ENCODE assay signal across 12 cellular contexts in the genomic region with DNA sequence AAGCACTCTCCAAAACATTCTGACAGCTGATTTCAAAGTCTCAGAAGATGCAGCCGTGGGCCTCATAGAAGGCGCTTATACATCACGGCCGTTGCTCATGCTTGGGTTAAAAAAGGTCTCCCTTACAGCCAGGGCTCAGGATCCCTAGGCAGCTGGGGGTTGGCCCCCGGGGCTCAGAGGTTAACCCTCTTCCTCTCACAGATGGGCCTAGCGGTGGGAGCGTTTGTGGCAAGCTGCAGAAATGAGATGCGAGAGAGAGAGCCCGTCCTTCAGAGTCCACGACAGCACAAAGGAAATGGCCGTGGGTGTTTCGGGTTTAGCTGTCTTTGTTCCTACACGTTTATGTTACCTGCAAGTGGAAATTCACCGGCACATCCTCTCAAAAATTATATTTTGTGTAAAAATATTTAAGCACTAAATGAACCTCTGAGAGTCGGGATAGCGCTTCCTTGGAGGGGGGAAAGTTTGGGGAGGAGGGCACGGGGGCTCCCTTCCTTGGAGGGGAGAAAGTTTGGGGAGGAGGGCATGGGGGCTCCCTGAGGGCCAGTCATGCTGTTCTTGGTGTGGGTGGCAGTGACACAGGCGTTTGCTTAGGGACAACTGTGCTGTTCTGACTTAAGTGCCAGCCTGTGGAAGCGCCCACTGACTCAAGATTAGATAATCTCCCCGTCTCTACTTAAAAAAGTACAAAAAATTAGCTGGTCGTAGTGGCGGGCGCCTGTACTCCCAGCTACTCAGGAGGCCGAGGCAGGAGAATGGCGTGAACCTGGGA. TPM values are rescaled to one million over a fixed set of nuclear protein-coding genes. Genes with fewer than 3 reads are reported as not detected.
A peak's percentile ranks its signal among the peaks of the same experiment; 100 is the strongest.
DNase-seq lines count a peak whose midpoint lies in the region; ATAC-seq and TF ChIP-seq lines count a peak whose summit lies in the region.
"Had no signal": no experiment of that assay in that cellular context is flagged by ENCODE, and none has a peak within 500 bp of the region (broad histone marks: within the 10 kb centered on the region; RNA-seq: fewer than 3 reads in every experiment).

No MANE protein-coding gene starts in this region.

- DNase-seq in activated CD8-positive, alpha-beta T cell treated with anti-CD3 and anti-CD28 coated beads, Interleukin-2, amount 10 ng/mL, durations not matched to agents 7 days and 5 days, result peak; percentile 58
- DNase-seq in effector memory CD8-positive, alpha-beta T cell, result peak in 2 of 3 experiments; percentile 6 to 12
- peak; percentile 11 for DNase-seq in stimulated activated CD8-positive, alpha-beta memory T cell treated with anti-CD3 and anti-CD28 coated beads, Interleukin-7, amount 100 ng/mL, for 24 hours (ENCODE audit: low read depth)
- DNase-seq in NCI-H146 (lab: John Stamatoyannopoulos, UW), result no peak
- DNase-seq in germinal center (ENCODE audit: low spot score), result no peak
- DNase-seq: DMS153, NCI-H1092 treated with DMSO at 0.1 percent for 48 hours, NCI-H526, SHP77 treated with DMSO at 0.1 percent for 48 hours had no signal

- peaks cover 65% of the 10 kb centered on the region for H3K4me1 Mint-ChIP-seq in activated CD8-positive, alpha-beta T cell treated with anti-CD3 and anti-CD28 coated beads, Interleukin-2, amount 10 ng/mL, durations not matched to agents 7 days and 5 days (ENCODE audit: low read depth)
- peaks cover 9 to 19% of the 10 kb centered on the region in 2 donors for H3K4me1 Mint-ChIP-seq in effector memory CD8-positive, alpha-beta T cell (ENCODE audit: low read depth in 2 of 2)

- H3K27ac ChIP-seq in HEK293 (ENCODE audit: extremely low read depth, low read depth, low read length), result no peak overlapping the region

- H3K4me3 ChIP-seq in HEK293 (ENCODE audit: low read depth, low read length), result no peak overlapping the region

- peak; percentile 44 for ATAC-seq in activated CD8-positive, alpha-beta T cell treated with anti-CD3 and anti-CD28 coated beads, Interleukin-2, amount 10 ng/mL, durations not matched to agents 7 days and 5 days
- peak; percentile 65 for ATAC-seq in effector memory CD8-positive, alpha-beta T cell (replicated peaks)
- ATAC-seq in HG03196 (IDR thresholded peaks at IDR 0.05; ENCODE audit: unreplicated experiment), result no peak

- peaks cover 10% of the 10 kb centered on the region for H3K36me3 Mint-ChIP-seq in activated CD8-positive, alpha-beta T cell treated with anti-CD3 and anti-CD28 coated beads, Interleukin-2, amount 10 ng/mL, durations not matched to agents 7 days and 5 days (ENCODE audit: low read depth)
- H3K36me3 Mint-ChIP-seq in effector memory CD8-positive, alpha-beta T cell (ENCODE audit: insufficient read depth), result peaks cover 4% of the 10 kb centered on the region

- no peaks in the 10 kb centered on the region for H3K27me3 Mint-ChIP-seq in activated CD8-positive, alpha-beta T cell treated with anti-CD3 and anti-CD28 coated beads, Interleukin-2, amount 10 ng/mL, durations not matched to agents 7 days and 5 days (ENCODE audit: low read depth)
- no peaks in the 10 kb centered on the region for H3K27me3 Mint-ChIP-seq in effector memory CD8-positive, alpha-beta T cell

- peaks cover 0 to 5% of the 10 kb centered on the region in 2 experiments; a peak in 1 of 3 replicates for H3K36me3 ChIP-seq in HEK293 (ENCODE audit: control insufficient read depth in 2 of 2, insufficient read depth in 1 of 2, low read length in 2 of 2)

- H3K4me1 ChIP-seq in HEK293 (ENCODE audit: control insufficient read depth, insufficient read depth, low read length), result peaks cover 4% of the 10 kb centered on the region

- no peaks in the 10 kb centered on the region for H3K9me3 Mint-ChIP-seq in activated CD8-positive, alpha-beta T cell treated with anti-CD3 and anti-CD28 coated beads, Interleukin-2, amount 10 ng/mL, durations not matched to agents 7 days and 5 days (ENCODE audit: insufficient read depth)
- H3K9me3 Mint-ChIP-seq in effector memory CD8-positive, alpha-beta T cell, result no peaks in the 10 kb centered on the region
- H3K9me3 Mint-ChIP-seq: brain had no signal

- peak overlapping the region; percentile 80 for H3K27ac Mint-ChIP-seq in activated CD8-positive, alpha-beta T cell treated with anti-CD3 and anti-CD28 coated beads, Interleukin-2, amount 10 ng/mL, durations not matched to agents 7 days and 5 days
- H3K27ac Mint-ChIP-seq in effector memory CD8-positive, alpha-beta T cell, result peak overlapping the region; percentile 80 to 82

- CTCF ChIA-PET in HEK293 (lab: Yijun Ruan, JAX), result interaction anchor here (0.7 kb wide), 1 partner anchor 72 kb away, joined by 3 read pairs; no protein-coding TSS in a partner anchor
- CTCF ChIA-PET in activated CD8-positive, alpha-beta T cell treated with anti-CD3 and anti-CD28 coated beads, Interleukin-2, amount 10 ng/mL, durations not matched to agents 7 days and 5 days (lab: Charles Lee), result interaction anchor here (1.4 to 2.1 kb wide), 3 partner anchors 13 to 208 kb away, joined by 3 to 7 read pairs (median 6); a partner anchor contains a TSS

- H3K4me3 Mint-ChIP-seq in activated CD8-positive, alpha-beta T cell treated with anti-CD3 and anti-CD28 coated beads, Interleukin-2, amount 10 ng/mL, durations not matched to agents 7 days and 5 days, result peak overlapping the region; percentile 24
- peak overlapping the region in 1 of 2 donors; percentile 44 for H3K4me3 Mint-ChIP-seq in effector memory CD8-positive, alpha-beta T cell
- H3K4me3 Mint-ChIP-seq: brain had no signal

- no peaks in the 10 kb centered on the region for H3K9me3 ChIP-seq in HEK293 (ENCODE audit: control insufficient read depth, insufficient read depth, low read depth, low read length)

- no peak for TF ChIP-seq CTCF in HEK293 (tag by site-specific recombination; IDR thresholded peaks at IDR 0.05)

- POLR2A ChIA-PET in HEK293 (lab: Yijun Ruan, JAX), result no interaction called here
- POLR2A ChIA-PET in activated CD8-positive, alpha-beta T cell treated with anti-CD3 and anti-CD28 coated beads, Interleukin-2, amount 10 ng/mL, durations not matched to agents 7 days and 5 days (lab: Charles Lee), result interaction anchor here (0.6 to 1.4 kb wide), 2 partner anchors 20 to 27 kb away, joined by 3 read pairs; no protein-coding TSS in a partner anchor

TF ChIP-seq in HEK293, 187 proteins besides CTCF, POLR2A, EP300 and RAD21:
- TF ChIP-seq ZNF292 (tag by site-specific recombination; IDR thresholded peaks at IDR 0.05; ENCODE audit: borderline replicate concordance, low read depth) (no peak), ZNF670 (tag by site-specific recombination; IDR thresholded peaks at IDR 0.05; ENCODE audit: low read depth) (no peak), EGR2 (tag by site-specific recombination; IDR thresholded peaks at IDR 0.05; ENCODE audit: low read depth) (peak; percentile 43), ZNF112 (tag by site-specific recombination; IDR thresholded peaks at IDR 0.05) (no peak), ZNF302 (tag by site-specific recombination; IDR thresholded peaks at IDR 0.05; ENCODE audit: low read depth) (no peak), WT1 (tag by site-specific recombination; IDR thresholded peaks at IDR 0.05) (no peak), GLI4 (tag by site-specific recombination; IDR thresholded peaks at IDR 0.05) (no peak), ZFHX2 (tag by site-specific recombination; conservative IDR thresholded peaks at IDR 0.05) (peak; percentile 38; the same call in 1 of the 2 replicates), ZNF423 (tag by site-specific recombination; IDR thresholded peaks at IDR 0.05) (no peak)

RNA-seq across cellular contexts. Expression of a gene that starts 20.5 kb away (rescaled TPM):
- total RNA-seq in activated CD8-positive, alpha-beta T cell treated with anti-CD3 and anti-CD28 coated beads, Interleukin-2, amount 10 ng/mL, durations not matched to agents 7 days and 5 days, result 1 to 10 TPM; 8.5 to 9.6 TPM

RNA-seq across cellular contexts. Expression of a gene that starts 54.2 kb away (rescaled TPM):
- total RNA-seq in activated CD8-positive, alpha-beta T cell treated with anti-CD3 and anti-CD28 coated beads, Interleukin-2, amount 10 ng/mL, durations not matched to agents 7 days and 5 days, result 1 to 10 TPM; 5.5 to 5.6 TPM

Comparison
In these comparisons a context has a peak if more than half of its experiments do, and no peak if none do; other contexts are left out.
1. DNase-seq: peak in activated CD8-positive, alpha-beta T cell treated with anti-CD3 and anti-CD28 coated beads, Interleukin-2, amount 10 ng/mL, durations not matched to agents 7 days and 5 days (single experiment), effector memory CD8-positive, alpha-beta T cell (2 of 3) and stimulated activated CD8-positive, alpha-beta memory T cell treated with anti-CD3 and anti-CD28 coated beads, Interleukin-7, amount 100 ng/mL, for 24 hours (single experiment); none in NCI-H146 (single experiment) and germinal center (single experiment).